ENCODE assay signal across 8 cellular contexts in genomic region chr9:122810306-122810946, GRCh38. TPM values are rescaled to one million over a fixed set of nuclear protein-coding genes. Genes with fewer than 3 reads are reported as not detected.
DNase-seq lines count a peak whose midpoint lies in the region; ATAC-seq and TF ChIP-seq lines count a peak whose summit lies in the region.

No MANE protein-coding gene starts in this region.

- TF ChIP-seq CTCF in GM10266 (IDR thresholded peaks at IDR 0.05; ENCODE audit: control insufficient read depth, insufficient read depth, low read depth, missing control alignments) (peak; percentile 76), adrenal gland (IDR thresholded peaks at IDR 0.05) (peak; percentile 58 to 95 (median 84))

- TF ChIP-seq POLR2A in adrenal gland (IDR thresholded peaks at IDR 0.05): no peak

- H3K4me3 ChIP-seq in adrenal gland: no peak overlapping the region

- WGBS in adrenal gland, 4 donors: 4 to 6% (median 5%) methylated on average over 8 of the region's 8 CpGs

- H3K9me3 ChIP-seq in adrenal gland (replicated peaks in 1 of 3): no peaks in the 10 kb centered on the region

- no peaks in the 10 kb centered on the region for H3K36me3 ChIP-seq in adrenal gland (replicated peaks in 1 of 2)

- peaks cover 6% of the 10 kb centered on the region for H3K36me3 Mint-ChIP-seq in T-cell

- no peaks in the 10 kb centered on the region for H3K27me3 Mint-ChIP-seq in T-cell

- peaks cover 17 to 29% (median 19%) of the 10 kb centered on the region in 3 donors for H3K4me1 Mint-ChIP-seq in T-cell

- no peak overlapping the region for H3K27ac Mint-ChIP-seq in T-cell

- no peak overlapping the region for H3K4me3 Mint-ChIP-seq in T-cell

- POLR2A ChIA-PET in T-cell (lab: Charles Lee): no interaction called here

- no peaks in the 10 kb centered on the region for H3K4me1 ChIP-seq in adrenal gland (replicated peaks in 1 of 2)

- ATAC-seq in HG02623 (IDR thresholded peaks at IDR 0.05; ENCODE audit: unreplicated experiment): peak; percentile 72
- ATAC-seq in T-cell (replicated peaks in 1 of 4): peak; percentile 89 to 95 (median 94)
- peak; percentile 90 to 91 for ATAC-seq in left cardiac atrium
- no peak for ATAC-seq in HG03457 (IDR thresholded peaks at IDR 0.05; ENCODE audit: unreplicated experiment)

- H3K27me3 ChIP-seq in adrenal gland: no peaks in the 10 kb centered on the region

- peak; percentile 73 for DNase-seq in GM10266 (ENCODE audit: extremely low spot score)
- DNase-seq in NCI-H1436 treated with DMSO at 0.1 percent for 48 hours (lab: John Stamatoyannopoulos, UW): peak; percentile 27
- peak; percentile 41 to 82 (median 70) for DNase-seq in T-cell
- peak; percentile 55 to 90 (median 70) for DNase-seq in adrenal gland
- peak; percentile 66 for DNase-seq in left cardiac atrium
- DNase-seq in retina: peak; percentile 76

- H3K27ac ChIP-seq in adrenal gland: no peak overlapping the region

- CTCF ChIA-PET in T-cell (lab: Charles Lee): interaction anchor here in 1 of 2 donors (1.0 to 1.7 kb wide), 3 partner anchors 18 to 711 kb away, joined by 3 to 4 read pairs (median 3); partner anchors contain the start of gene PDCL

- intact Hi-C loops in adrenal gland (cut with DNase I) (loop anchor here in 1 of 2 donors (2.0 kb wide), 1 partner anchor 346 kb away; no protein-coding TSS in a partner anchor), left cardiac atrium (cut with DNase I) (loop anchor here in 1 of 2 donors (5.0 to 10.0 kb wide), 2 partner anchors 343 to 686 kb away; no protein-coding TSS in a partner anchor)

- H3K9me3 Mint-ChIP-seq in T-cell: no peaks in the 10 kb centered on the region

RNA-seq across cellular contexts. Expression of gene OR1K1, which starts 10.5 kb away (rescaled TPM):
- total RNA-seq in T-cell (not detected), adrenal gland (not detected), left cardiac atrium (not detected)
- not detected for polyA plus RNA-seq in adrenal gland

RNA-seq across cellular contexts. Expression of gene PDCL, which starts 18.0 kb away (rescaled TPM):
- total RNA-seq in T-cell: 10 to 100 TPM; 13.3 to 16.7 (median 14.3) TPM
- total RNA-seq in adrenal gland: 10 to 100 TPM; 10.5 to 19.1 (median 15.7) TPM
- 10 to 100 TPM in 1 of 3 donors, 1 to 10 TPM in 2; 6.3 to 10.8 (median 6.4) TPM for polyA plus RNA-seq in adrenal gland
- 10 to 100 TPM in 1 of 2 donors, 1 to 10 TPM in 1; 9.2 to 11.9 TPM for total RNA-seq in left cardiac atrium

RNA-seq across cellular contexts. Expression of gene OR5C1, which starts 21.7 kb away (rescaled TPM):
- not detected for total RNA-seq in T-cell
- total RNA-seq in adrenal gland: not detected
- not detected for polyA plus RNA-seq in adrenal gland
- not detected for total RNA-seq in left cardiac atrium
